2 cellular contexts compared by ENCODE assay signal in genomic region chr1:9356021-9356420, GRCh38.
TF ChIP-seq lines count a peak whose summit lies in the region.

No MANE protein-coding gene starts in this region.

TF ChIP-seq in HCT116, 20 proteins besides CTCF, POLR2A, EP300 and RAD21:
- TF ChIP-seq JUND (IDR thresholded peaks at IDR 0.05) (no peak), SP1 (IDR thresholded peaks at IDR 0.05; ENCODE audit: low read depth) (no peak), ELF1 (IDR thresholded peaks at IDR 0.05; ENCODE audit: borderline replicate concordance, low read depth) (no peak), EZH2 (IDR thresholded peaks at IDR 0.05) (no peak), ZBTB33 (IDR thresholded peaks at IDR 0.05; ENCODE audit: extremely low read depth, insufficient replicate concordance, low read length) (no peak), ATF3 (IDR thresholded peaks at IDR 0.05) (no peak), EZH2phosphoT487 (IDR thresholded peaks at IDR 0.05; ENCODE audit: borderline replicate concordance) (no peak), EGR1 (IDR thresholded peaks at IDR 0.05; ENCODE audit: low read depth) (no peak), FOSL1 (IDR thresholded peaks at IDR 0.05; ENCODE audit: low read depth) (no peak), SIN3A (IDR thresholded peaks at IDR 0.05; ENCODE audit: low read depth) (no peak), CEBPB (IDR thresholded peaks at IDR 0.05; ENCODE audit: low read depth) (no peak), YY1 (IDR thresholded peaks at IDR 0.05; ENCODE audit: extremely low read depth, insufficient replicate concordance, low read depth, low read length) (no peak)

TF ChIP-seq in endothelial cell of umbilical vein, 7 proteins besides CTCF, POLR2A, EP300 and RAD21:
- no peak for TF ChIP-seq FOS (IDR thresholded peaks at IDR 0.05; ENCODE audit: borderline replicate concordance, insufficient read depth, low read length)
- TF ChIP-seq MAX (IDR thresholded peaks at IDR 0.05; ENCODE audit: insufficient read depth, insufficient read length), result no peak
- no peak for TF ChIP-seq EZH2 (IDR thresholded peaks at IDR 0.05; ENCODE audit: borderline replicate concordance, low read depth, low read length, severe bottlenecking)
- TF ChIP-seq JUN (IDR thresholded peaks at IDR 0.05; ENCODE audit: borderline replicate concordance, insufficient read depth, insufficient read length, low read depth), result no peak
- no peak for TF ChIP-seq POLR2AphosphoS5 (IDR thresholded peaks at IDR 0.05; ENCODE audit: insufficient read depth, low read depth, low read length)
- no peak for TF ChIP-seq GATA2 (IDR thresholded peaks at IDR 0.05; ENCODE audit: insufficient read depth, insufficient read length, low read depth, low read length)
- no peak for TF ChIP-seq MYC (IDR thresholded peaks at IDR 0.05; ENCODE audit: low read depth, low read length)
TF ChIP-seq in endothelial cell of umbilical vein: peak in this region for 0.
